ENCODE assay signal across 11 cellular contexts in genomic region chr6:135936606-135937005, GRCh38.
DNase-seq lines count a peak whose midpoint lies in the region; ATAC-seq, FAIRE-seq and TF ChIP-seq lines count a peak whose summit lies in the region.
"Had no signal": no experiment of that assay in that cellular context is flagged by ENCODE, and none has a peak within 500 bp of the region (broad histone marks: within the 10 kb centered on the region; RNA-seq: fewer than 3 reads in every experiment).

No MANE protein-coding gene starts in this region.

- CTCF ChIA-PET in A549 (lab: Yijun Ruan, JAX) = interaction anchor here (1.0 to 1.3 kb wide), 2 partner anchors 80 to 290 kb away, joined by 3 to 7 read pairs; no protein-coding TSS in a partner anchor

- no peak overlapping the region for H2BK15ac ChIP-seq in mesenchymal stem cell (ENCODE audit: low read depth, poor library complexity, severe bottlenecking)

- DNase-seq in A549 (ENCODE audit: low read depth in 1 of 2, low spot score in 1 of 2) (peak; percentile 51 to 82), HFFc6 (peak; percentile 96), astrocyte of the spinal cord (ENCODE audit: low read depth, low spot score) (peak; percentile 95), mesenchymal stem cell (peak; percentile 83), T-helper 9 cell (no peak), T1000 (lab: John Stamatoyannopoulos, UW) (no peak), left colon (no peak)
- DNase-seq in effector memory CD4-positive, alpha-beta T cell = no peak
- DNase-seq: activated naive CD4-positive, alpha-beta T cell; GOT3 had no signal

- POLR2A ChIA-PET in A549 (lab: Yijun Ruan, JAX) = interaction anchor here (1.7 kb wide), 1 partner anchor 78 kb away, joined by 13 read pairs; no protein-coding TSS in a partner anchor

- H3K36me3 Mint-ChIP-seq in HFFc6 (ENCODE audit: low read depth) = peaks cover 11% of the 10 kb centered on the region; the same call in 1 of the 2 replicates

- no peaks in the 10 kb centered on the region for H3K36me3 ChIP-seq in mesenchymal stem cell (ENCODE audit: control insufficient read depth in 1 of 2, insufficient read depth in 2 of 2, low read depth in 1 of 2, low read length in 2 of 2)
- no peaks in the 10 kb centered on the region for H3K36me3 ChIP-seq in effector memory CD4-positive, alpha-beta T cell (ENCODE audit: control insufficient read depth, insufficient read depth, low read length)
- H3K36me3 ChIP-seq: esophagus muscularis mucosa had no signal

- H3K23ac ChIP-seq in mesenchymal stem cell (ENCODE audit: low read length in 2 of 2) = no peak overlapping the region

- H2AK5ac ChIP-seq in mesenchymal stem cell (ENCODE audit: low read length, severe bottlenecking) = peak overlapping the region; percentile 84

- TF ChIP-seq EP300 in A549 (IDR thresholded peaks at IDR 0.05) = peak in 1 of 2 experiments; percentile 35; a peak in 1 of 5 replicates

- peak overlapping the region in 1 of 2 experiments; percentile 97 for H2BK12ac ChIP-seq in mesenchymal stem cell (ENCODE audit: low read length in 2 of 2)

- H3K4me3 Mint-ChIP-seq in HFFc6 = peak overlapping the region; percentile 74

- TF ChIP-seq POLR2A in A549 (IDR thresholded peaks at IDR 0.05; ENCODE audit: low read length) = no peak

- TF ChIP-seq CTCF in A549 (IDR thresholded peaks at IDR 0.05) (no peak), HFFc6 (IDR thresholded peaks at IDR 0.05) (no peak), astrocyte of the spinal cord (IDR thresholded peaks at IDR 0.05; ENCODE audit: low read depth, low read length) (no peak)

- H3K18ac ChIP-seq in mesenchymal stem cell (ENCODE audit: low read depth in 1 of 2, low read length in 2 of 2) = peak overlapping the region; percentile 81 to 94

- H3K4me3 ChIP-seq in A549 (no peak overlapping the region), astrocyte of the spinal cord (ENCODE audit: low read depth, low read length) (no peak overlapping the region), mesenchymal stem cell (ENCODE audit: insufficient read depth in 1 of 2, low read depth in 1 of 2, low read length in 2 of 2) (peak overlapping the region in 1 of 2 experiments; percentile 21)
- no peak overlapping the region for H3K4me3 ChIP-seq in effector memory CD4-positive, alpha-beta T cell (ENCODE audit: insufficient read depth, low read depth, low read length, poor library complexity, severe bottlenecking)
- H3K4me3 ChIP-seq: esophagus muscularis mucosa had no signal

- no peaks in the 10 kb centered on the region for H3K9me3 ChIP-seq in A549
- no peaks in the 10 kb centered on the region for H3K9me3 ChIP-seq in mesenchymal stem cell (ENCODE audit: control insufficient read depth, low read length)
- no peaks in the 10 kb centered on the region for H3K9me3 ChIP-seq in effector memory CD4-positive, alpha-beta T cell (ENCODE audit: control insufficient read depth, low read length)
- H3K9me3 ChIP-seq: esophagus muscularis mucosa had no signal

- ATAC-seq in A549 (peak; percentile 93 to 98), left colon (no peak)

- H3K9me3 Mint-ChIP-seq in HFFc6 = no peaks in the 10 kb centered on the region

- peaks cover 68% of the 10 kb centered on the region for H3K4me1 ChIP-seq in A549
- peaks cover 4% of the 10 kb centered on the region for H3K4me1 ChIP-seq in mesenchymal stem cell (ENCODE audit: control insufficient read depth, insufficient read depth, low read depth, low read length)
- no peaks in the 10 kb centered on the region for H3K4me1 ChIP-seq in effector memory CD4-positive, alpha-beta T cell (ENCODE audit: control insufficient read depth, insufficient read depth, low read length, poor library complexity, severe bottlenecking)

- H4K91ac ChIP-seq in mesenchymal stem cell (ENCODE audit: low read length) = peak overlapping the region; percentile 62

- peak overlapping the region; percentile 92 to 96 for H3K27ac ChIP-seq in A549
- peak overlapping the region; percentile 84 for H3K27ac ChIP-seq in mesenchymal stem cell (ENCODE audit: low read length, poor library complexity, severe bottlenecking)
- H3K27ac ChIP-seq in effector memory CD4-positive, alpha-beta T cell (ENCODE audit: insufficient read depth, low read length, poor library complexity, severe bottlenecking) = no peak overlapping the region
- H3K27ac ChIP-seq: esophagus muscularis mucosa had no signal

- peak; percentile 18 for FAIRE-seq in A549 (lab: Jason Lieb, UNC)

- no peaks in the 10 kb centered on the region for H3K27me3 Mint-ChIP-seq in HFFc6 (ENCODE audit: insufficient read depth)

- H3K14ac ChIP-seq in mesenchymal stem cell (ENCODE audit: low read length in 2 of 2) = peak overlapping the region in 1 of 2 experiments; percentile 95

- peak overlapping the region; percentile 81 for H2BK5ac ChIP-seq in mesenchymal stem cell (ENCODE audit: low read depth, low read length, poor library complexity, severe bottlenecking)

- H2BK120ac ChIP-seq in mesenchymal stem cell (ENCODE audit: low read depth, low read length) = no peak overlapping the region

- H3K79me1 ChIP-seq in mesenchymal stem cell (replicated peaks; ENCODE audit: low read length, poor library complexity, severe bottlenecking) = no peaks in the 10 kb centered on the region

- H3K27ac Mint-ChIP-seq in HFFc6 = peak overlapping the region; percentile 99

- H3K4me2 ChIP-seq in A549 (peak overlapping the region; percentile 63), mesenchymal stem cell (ENCODE audit: low read length, poor library complexity, severe bottlenecking) (no peak overlapping the region)

- in situ Hi-C loops in astrocyte of the spinal cord (cut with HindIII; ENCODE audit: low sequenced_read_pairs) = no loop called here

- peak overlapping the region; percentile 55 for H2AFZ ChIP-seq in mesenchymal stem cell (ENCODE audit: low read depth, low read length)

- H4K8ac ChIP-seq in mesenchymal stem cell (ENCODE audit: low read length) = peak overlapping the region; percentile 69

- intact Hi-C loops in left colon (cut with DNase I, micrococcal nuclease) = no loop called here

- no peak; a peak in 1 of 5 replicates for TF ChIP-seq RAD21 in A549 (conservative IDR thresholded peaks at IDR 0.05 in 1 of 2, IDR thresholded peaks at IDR 0.05 in 1 of 2)

- H3K9ac ChIP-seq in mesenchymal stem cell (ENCODE audit: low read length) = peak overlapping the region; percentile 81

- WGBS in A549 (ENCODE audit: missing lambda C conversion rate) = 0% methylated on average over 1 of the region's 1 CpG
- 0% methylated on average over 1 of the region's 1 CpG for WGBS in mesenchymal stem cell

- H3K4me1 Mint-ChIP-seq in HFFc6 (ENCODE audit: low read depth) = peaks cover 61% of the 10 kb centered on the region

- H3K27me3 ChIP-seq in mesenchymal stem cell (ENCODE audit: control insufficient read depth in 1 of 2, insufficient read depth in 1 of 2, low read length in 2 of 2) = no peaks in the 10 kb centered on the region
- H3K27me3 ChIP-seq in effector memory CD4-positive, alpha-beta T cell (replicated peaks; ENCODE audit: control insufficient read depth, insufficient read depth, low read length, poor library complexity, severe bottlenecking) = no peaks in the 10 kb centered on the region
- H3K27me3 ChIP-seq: esophagus muscularis mucosa had no signal

- H3K4ac ChIP-seq in mesenchymal stem cell (ENCODE audit: low read depth in 1 of 2, low read length in 2 of 2) = peak overlapping the region in 1 of 2 experiments; percentile 76

TF ChIP-seq in A549, 52 proteins besides CTCF, POLR2A, EP300 and RAD21:
- TF ChIP-seq FOSL2 (IDR thresholded peaks at IDR 0.05) = peak; percentile 68
- peak; percentile 89 for TF ChIP-seq FOSL2 (CRISPR knock-in tag; IDR thresholded peaks at IDR 0.05)
- peak; percentile 57; the same call in 1 of the 2 replicates for TF ChIP-seq HOXB5 (CRISPR knock-in tag; IDR thresholded peaks at IDR 0.05)
- peak; percentile 62 for TF ChIP-seq JUNB (IDR thresholded peaks at IDR 0.05)
- no peak for TF ChIP-seq HOXB13 (CRISPR knock-in tag; IDR thresholded peaks at IDR 0.05; ENCODE audit: low read depth)
- TF ChIP-seq GATA3 (IDR thresholded peaks at IDR 0.05; ENCODE audit: borderline replicate concordance) = 0 out of 2 replicates have a peak, but pooled peaks have one; percentile 29

Comparison
In these comparisons a context has a peak if more than half of its experiments do, and no peak if none do; other contexts are left out.
1. DNase-seq: peak in A549 (2 of 2), HFFc6 (single experiment), astrocyte of the spinal cord (single experiment) and mesenchymal stem cell (single experiment); none in T-helper 9 cell (single experiment), T1000 (single experiment), left colon (0 of 2) and effector memory CD4-positive, alpha-beta T cell (0 of 3).